In the genomic region with DNA sequence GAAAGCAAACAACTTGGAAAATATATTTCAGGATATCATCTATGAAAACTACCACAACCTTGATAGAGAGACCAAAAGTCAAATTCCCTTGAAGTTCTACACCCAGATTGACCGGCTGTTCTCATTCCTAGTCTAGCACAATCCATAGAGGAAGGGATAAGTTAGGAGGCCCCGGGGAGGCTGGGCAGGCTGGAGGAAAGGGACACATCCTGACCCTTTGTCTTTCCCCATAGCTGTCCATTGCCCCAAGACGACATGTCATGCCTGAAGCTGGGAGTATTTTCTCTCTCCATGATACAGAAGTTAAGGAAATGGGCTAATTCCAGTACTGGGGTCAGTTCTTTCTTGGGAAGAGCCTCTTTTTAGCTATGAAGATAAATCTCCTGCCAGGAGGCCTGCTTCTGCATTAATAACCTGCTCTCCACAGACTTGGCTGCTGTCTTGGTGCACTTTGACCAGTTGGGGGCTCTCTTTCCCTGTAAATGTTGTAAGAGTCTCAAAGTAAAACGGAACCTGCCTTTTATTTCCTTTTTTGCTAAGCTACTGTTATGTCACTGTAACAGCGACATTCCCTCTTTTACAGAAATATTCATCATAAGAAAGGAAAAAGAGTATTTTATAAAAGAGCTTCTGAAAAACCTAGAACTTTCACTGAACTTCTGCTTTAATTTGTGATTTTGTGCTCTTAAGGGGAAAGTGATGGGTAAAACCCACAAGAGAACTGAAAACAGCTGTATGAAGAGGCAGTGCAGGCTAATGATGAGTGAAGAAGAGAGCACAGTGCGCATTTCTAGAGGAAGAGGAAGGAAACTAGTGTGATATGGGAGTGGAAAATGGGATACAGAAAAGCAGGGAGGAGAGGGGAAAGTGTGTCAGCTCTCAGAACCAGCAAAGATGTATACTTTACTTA, we compare ENCODE assay signal across 9 cellular contexts. TPM values are rescaled to one million over a fixed set of nuclear protein-coding genes. Genes with fewer than 3 reads are reported as not detected.
DNase-seq lines count a peak whose midpoint lies in the region; ATAC-seq and TF ChIP-seq lines count a peak whose summit lies in the region.
"Not testable (repeated sequence)": the region's sequence is repeated elsewhere in the genome, so short reads cannot be mapped to it uniquely, and the experiment has no call there.
"Had no signal": no experiment of that assay in that cellular context is flagged by ENCODE, and none has a peak within 500 bp of the region (broad histone marks: within the 10 kb centered on the region; RNA-seq: fewer than 3 reads in every experiment).

No MANE protein-coding gene starts in this region.

- not testable (repeated sequence) for H3K4me3 ChIP-seq in DND-41 (ENCODE audit: low read depth in 1 of 2, low read length in 2 of 2); choroid plexus epithelial cell (ENCODE audit: low read depth, low read length)

- H4K20me1 ChIP-seq in DND-41 (ENCODE audit: insufficient read depth, low read length), result not testable (repeated sequence)

- not testable (repeated sequence) for H3K9me3 Mint-ChIP-seq in stimulated activated effector memory CD8-positive, alpha-beta T cell treated with anti-CD3 and anti-CD28 coated beads, Interleukin-12 subunit alpha, Interleukin-12 subunit beta, amount 100 ng/mL, for 72 hours

- not testable (repeated sequence) for H2AFZ ChIP-seq in DND-41 (ENCODE audit: low read depth, low read length)

- not testable (repeated sequence) for H3K27ac ChIP-seq in DND-41 (ENCODE audit: low read length)

- H3K79me2 ChIP-seq in DND-41 (ENCODE audit: insufficient read depth, low read length), result not testable (repeated sequence)

- H3K27me3 ChIP-seq in DND-41 (ENCODE audit: insufficient read depth, low read length, poor library complexity), result not testable (repeated sequence)

- DNase-seq in DND-41, result peak; percentile 52
- DNase-seq in NCI-H1694 treated with DMSO at 0.1 percent for 48 hours (lab: John Stamatoyannopoulos, UW), result peak; percentile 15
- DNase-seq in activated CD4-positive, alpha-beta T cell treated with anti-CD3 and anti-CD28 coated beads for 48 hours, result peak; percentile 43
- peak; percentile 45 for DNase-seq in choroid plexus epithelial cell (ENCODE audit: low read depth)
- DNase-seq in left lobe of liver (ENCODE audit: low spot score); stimulated activated effector memory CD8-positive, alpha-beta T cell treated with anti-CD3 and anti-CD28 coated beads, Interleukin-12 subunit alpha, Interleukin-12 subunit beta, amount 100 ng/mL, for 72 hours (ENCODE audit: low spot score in 2 of 2): not testable (repeated sequence)

- H3K36me3 Mint-ChIP-seq in stimulated activated effector memory CD8-positive, alpha-beta T cell treated with anti-CD3 and anti-CD28 coated beads, Interleukin-12 subunit alpha, Interleukin-12 subunit beta, amount 100 ng/mL, for 72 hours, result not testable (repeated sequence)

- H3K9me3 ChIP-seq in DND-41 (ENCODE audit: insufficient read depth, low read length, severe bottlenecking), result not testable (repeated sequence)

- not testable (repeated sequence) for H3K27ac Mint-ChIP-seq in stimulated activated effector memory CD8-positive, alpha-beta T cell treated with anti-CD3 and anti-CD28 coated beads, Interleukin-12 subunit alpha, Interleukin-12 subunit beta, amount 100 ng/mL, for 72 hours

- peak; percentile 66 for TF ChIP-seq CTCF in DND-41 (IDR thresholded peaks at IDR 0.05; ENCODE audit: borderline replicate concordance, extremely low read depth, low read length, poor library complexity, severe bottlenecking)
- TF ChIP-seq CTCF in choroid plexus epithelial cell (conservative IDR thresholded peaks at IDR 0.05; ENCODE audit: low read depth, low read length), result peak; percentile 67

- H3K4me3 Mint-ChIP-seq in stimulated activated effector memory CD8-positive, alpha-beta T cell treated with anti-CD3 and anti-CD28 coated beads, Interleukin-12 subunit alpha, Interleukin-12 subunit beta, amount 100 ng/mL, for 72 hours, result not testable (repeated sequence)

- H3K4me2 ChIP-seq in DND-41 (ENCODE audit: insufficient read depth, low read length), result peak overlapping the region; percentile 23; the same call in 1 of the 2 replicates

- H3K9ac ChIP-seq in DND-41 (ENCODE audit: low read depth, low read length), result not testable (repeated sequence)

- H3K4me1 Mint-ChIP-seq in stimulated activated effector memory CD8-positive, alpha-beta T cell treated with anti-CD3 and anti-CD28 coated beads, Interleukin-12 subunit alpha, Interleukin-12 subunit beta, amount 100 ng/mL, for 72 hours, result not testable (repeated sequence)

- H3K4me1 ChIP-seq in DND-41 (ENCODE audit: insufficient read depth, low read length), result not testable (repeated sequence)

- not testable (repeated sequence) for H3K36me3 ChIP-seq in DND-41 (ENCODE audit: insufficient read depth, low read length)

- peak; percentile 93 for ATAC-seq in DND-41 (ENCODE audit: insufficient read depth, low read depth)
- ATAC-seq in GM19455 (IDR thresholded peaks at IDR 0.05; ENCODE audit: unreplicated experiment), result peak; percentile 97
- peak; percentile 89 for ATAC-seq in HG03060 (IDR thresholded peaks at IDR 0.05; ENCODE audit: low read depth, unreplicated experiment)
- ATAC-seq in left lobe of liver, result peak; percentile 69
- ATAC-seq in stimulated activated effector memory CD8-positive, alpha-beta T cell treated with anti-CD3 and anti-CD28 coated beads, Interleukin-12 subunit alpha, Interleukin-12 subunit beta, amount 100 ng/mL, for 72 hours, result peak; percentile 82

RNA-seq across cellular contexts. Expression of gene IFNA7, which starts 6.9 kb away (rescaled TPM):
- not detected for total RNA-seq in left lobe of liver
- total RNA-seq: H7 had no signal

RNA-seq across cellular contexts. Expression of gene IFNA4, which starts 7.7 kb away (rescaled TPM):
- not detected for total RNA-seq in left lobe of liver
- total RNA-seq: H7 had no signal

RNA-seq across cellular contexts. Expression of gene IFNA10, which starts 11.8 kb away (rescaled TPM):
- not detected for total RNA-seq in left lobe of liver
- total RNA-seq: H7 had no signal

RNA-seq across cellular contexts. Expression of gene IFNA16, which starts 22.0 kb away (rescaled TPM):
- not detected for total RNA-seq in left lobe of liver
- total RNA-seq: H7 had no signal

RNA-seq across cellular contexts. Expression of gene IFNA21, which starts 28.7 kb away (rescaled TPM):
- not detected for total RNA-seq in left lobe of liver
- total RNA-seq: H7 had no signal
